Comparison of ENCODE assay signal across 8 cellular contexts in the genomic region with DNA sequence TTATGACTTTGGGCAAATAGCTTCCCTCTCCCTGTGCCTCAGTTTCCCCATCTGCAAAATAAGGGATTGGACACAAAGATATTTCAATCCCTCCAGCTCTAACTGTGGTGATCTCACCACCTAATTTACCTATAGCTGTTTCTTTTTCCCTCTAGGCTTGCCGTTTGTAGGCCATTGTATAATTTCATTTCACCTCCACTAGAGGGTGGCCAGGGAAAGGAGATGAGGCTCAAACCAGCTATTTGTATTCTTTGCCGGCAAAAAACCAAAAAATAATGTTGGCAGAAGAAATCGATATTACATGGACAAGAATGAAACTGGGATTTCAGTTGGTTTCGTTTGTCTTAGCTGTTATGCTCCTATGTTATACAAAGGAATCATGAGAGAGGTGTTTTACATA. TPM values are rescaled to one million over a fixed set of nuclear protein-coding genes. Genes with fewer than 3 reads are reported as not detected.
DNase-seq lines count a peak whose midpoint lies in the region; ATAC-seq, FAIRE-seq and TF ChIP-seq lines count a peak whose summit lies in the region.

No MANE protein-coding gene starts in this region.

- no peaks in the 10 kb centered on the region for H3K9me3 Mint-ChIP-seq in activated naive CD8-positive, alpha-beta T cell treated with anti-CD3 and anti-CD28 coated beads for 36 hours
- no peaks in the 10 kb centered on the region for H3K9me3 Mint-ChIP-seq in activated naive CD8-positive, alpha-beta T cell treated with anti-CD3 and anti-CD28 coated beads, Interleukin-2, amount 50 U/mL, for 24 hours

- H3K9ac ChIP-seq in kidney (ENCODE audit: low read length in 2 of 2), result no peak overlapping the region

- TF ChIP-seq CTCF in HFF-Myc (IDR thresholded peaks at IDR 0.05; ENCODE audit: low read depth, low read length, missing control alignments), result peak; percentile 50
- peak; percentile 63 for TF ChIP-seq CTCF in astrocyte of the cerebellum (IDR thresholded peaks at IDR 0.05; ENCODE audit: low read depth, low read length, missing control alignments)
- peak; percentile 39 for TF ChIP-seq CTCF in kidney (IDR thresholded peaks at IDR 0.05; ENCODE audit: borderline replicate concordance, extremely low read depth, insufficient read depth)

- no peak for FAIRE-seq in kidney (lab: Jason Lieb, UNC)

- no peaks in the 10 kb centered on the region for H3K27me3 Mint-ChIP-seq in activated naive CD8-positive, alpha-beta T cell treated with anti-CD3 and anti-CD28 coated beads for 36 hours
- H3K27me3 Mint-ChIP-seq in activated naive CD8-positive, alpha-beta T cell treated with anti-CD3 and anti-CD28 coated beads, Interleukin-2, amount 50 U/mL, for 24 hours, result no peaks in the 10 kb centered on the region

- no peak overlapping the region for H3K4me3 Mint-ChIP-seq in activated naive CD8-positive, alpha-beta T cell treated with anti-CD3 and anti-CD28 coated beads for 36 hours
- H3K4me3 Mint-ChIP-seq in activated naive CD8-positive, alpha-beta T cell treated with anti-CD3 and anti-CD28 coated beads, Interleukin-2, amount 50 U/mL, for 24 hours, result no peak overlapping the region

- H3K4me3 ChIP-seq in HFF-Myc (replicated peaks; ENCODE audit: low read depth, low read length) (no peak overlapping the region), astrocyte of the cerebellum (ENCODE audit: low read depth, low read length) (no peak overlapping the region), kidney (ENCODE audit: low read length in 2 of 2) (no peak overlapping the region)

- ATAC-seq in activated naive CD8-positive, alpha-beta T cell treated with anti-CD3 and anti-CD28 coated beads, Interleukin-2, amount 50 U/mL, for 24 hours, result no peak
- no peak for ATAC-seq in GM19324 (IDR thresholded peaks at IDR 0.05; ENCODE audit: low FRiP score, unreplicated experiment)

- DNase-seq in activated naive CD8-positive, alpha-beta T cell treated with anti-CD3 and anti-CD28 coated beads for 36 hours, result peak; percentile 3
- DNase-seq in activated naive CD8-positive, alpha-beta T cell treated with anti-CD3 and anti-CD28 coated beads, Interleukin-2, amount 50 U/mL, for 24 hours, result no peak
- DNase-seq in HFF-Myc (ENCODE audit: extremely low read depth, low read depth), result no peak
- DNase-seq in NCI-H510A (lab: John Stamatoyannopoulos, UW), result peak; percentile 6
- peak; percentile 26 for DNase-seq in astrocyte of the cerebellum (ENCODE audit: low read depth)
- DNase-seq in kidney, result no peak
- DNase-seq in 8988T, result no peak

- no peak overlapping the region for H3K27ac Mint-ChIP-seq in activated naive CD8-positive, alpha-beta T cell treated with anti-CD3 and anti-CD28 coated beads for 36 hours
- H3K27ac Mint-ChIP-seq in activated naive CD8-positive, alpha-beta T cell treated with anti-CD3 and anti-CD28 coated beads, Interleukin-2, amount 50 U/mL, for 24 hours, result no peak overlapping the region

- in situ Hi-C loops in astrocyte of the cerebellum (cut with HindIII; ENCODE audit: low sequenced_read_pairs), result no loop called here

- no peaks in the 10 kb centered on the region for H3K36me3 ChIP-seq in kidney (ENCODE audit: control insufficient read depth in 1 of 2, insufficient read depth in 2 of 2, low read length in 2 of 2)

- no peaks in the 10 kb centered on the region for H3K9me3 ChIP-seq in kidney (ENCODE audit: control insufficient read depth in 1 of 2, low read length in 2 of 2)

- intact Hi-C loops in kidney (cut with DNase I), result no loop called here

- H3K4me1 Mint-ChIP-seq in activated naive CD8-positive, alpha-beta T cell treated with anti-CD3 and anti-CD28 coated beads for 36 hours, result no peaks in the 10 kb centered on the region
- H3K4me1 Mint-ChIP-seq in activated naive CD8-positive, alpha-beta T cell treated with anti-CD3 and anti-CD28 coated beads, Interleukin-2, amount 50 U/mL, for 24 hours, result peaks cover 3% of the 10 kb centered on the region

- no peak overlapping the region for H3K27ac ChIP-seq in kidney (ENCODE audit: low read depth in 2 of 2, low read length in 2 of 2)

- H3K4me1 ChIP-seq in kidney (ENCODE audit: control insufficient read depth in 1 of 2, insufficient read depth in 1 of 2, low read depth in 1 of 2, low read length in 2 of 2), result no peaks in the 10 kb centered on the region

- H3K36me3 Mint-ChIP-seq in activated naive CD8-positive, alpha-beta T cell treated with anti-CD3 and anti-CD28 coated beads for 36 hours, result no peaks in the 10 kb centered on the region
- no peaks in the 10 kb centered on the region for H3K36me3 Mint-ChIP-seq in activated naive CD8-positive, alpha-beta T cell treated with anti-CD3 and anti-CD28 coated beads, Interleukin-2, amount 50 U/mL, for 24 hours (ENCODE audit: low read depth)

RNA-seq across cellular contexts. Expression of a gene that starts 36.1 kb away (rescaled TPM):
- total RNA-seq in activated naive CD8-positive, alpha-beta T cell treated with anti-CD3 and anti-CD28 coated beads for 36 hours, result 10 to 100 TPM; 44.7 to 47.3 TPM
- total RNA-seq in kidney, result 49.5 TPM
- polyA plus RNA-seq in kidney (ENCODE audit: insufficient read depth, low read depth, low replicate concordance), result 11.4 TPM

Comparison
In these comparisons a context has a peak if more than half of its experiments do, and no peak if none do; other contexts are left out.
1. DNase-seq: peak in activated naive CD8-positive, alpha-beta T cell treated with anti-CD3 and anti-CD28 coated beads for 36 hours (single experiment), NCI-H510A (single experiment) and astrocyte of the cerebellum (single experiment); none in activated naive CD8-positive, alpha-beta T cell treated with anti-CD3 and anti-CD28 coated beads, Interleukin-2, amount 50 U/mL, for 24 hours (single experiment), HFF-Myc (single experiment), kidney (single experiment) and 8988T (single experiment).
2. Peak in every context shown above with its lines, with median percentiles within 50 percentile points of each other: CTCF ChIP-seq.